In the genomic region with DNA sequence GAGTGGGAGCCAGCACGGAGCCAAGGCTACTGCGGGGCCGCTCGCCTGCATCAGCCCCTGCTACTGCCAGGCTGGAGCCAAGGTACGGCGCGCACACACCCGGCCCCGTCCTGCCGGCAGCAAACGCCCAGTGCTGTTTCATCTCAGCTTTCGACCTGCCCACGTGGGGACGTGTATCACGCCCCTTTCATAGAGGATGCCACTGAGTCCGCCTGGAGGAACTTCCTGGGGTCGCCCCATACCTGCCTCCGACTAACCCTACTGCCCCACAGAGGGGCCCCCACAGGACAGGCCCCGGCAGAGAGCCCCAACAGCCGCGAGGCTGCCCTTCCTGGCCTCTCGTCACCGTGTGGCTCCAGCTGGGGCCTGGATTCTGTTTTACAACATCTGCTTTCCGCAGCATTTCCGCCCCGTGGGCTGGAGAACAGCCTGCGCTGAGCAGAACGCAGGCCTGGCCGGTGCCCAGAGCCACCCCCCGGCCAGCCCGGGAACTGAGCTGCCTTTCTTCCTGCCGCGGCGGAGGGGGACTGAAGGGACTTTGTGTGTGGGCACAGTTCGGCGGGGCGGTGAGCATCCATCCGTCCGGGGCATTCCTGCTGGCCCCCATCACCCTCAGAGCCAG, we compare ENCODE assay signal across 9 cellular contexts. TPM values are rescaled to one million over a fixed set of nuclear protein-coding genes. Genes with fewer than 3 reads are reported as not detected.
DNase-seq lines count a peak whose midpoint lies in the region; ATAC-seq and TF ChIP-seq lines count a peak whose summit lies in the region.
"Had no signal": no experiment of that assay in that cellular context is flagged by ENCODE, and none has a peak within 500 bp of the region (broad histone marks: within the 10 kb centered on the region; RNA-seq: fewer than 3 reads in every experiment).

No MANE protein-coding gene starts in this region.

- no peak overlapping the region for H3K4me3 Mint-ChIP-seq in activated CD8-positive, alpha-beta T cell treated with anti-CD3 and anti-CD28 coated beads, Interleukin-2, amount 10 ng/mL, durations not matched to agents 7 days and 5 days
- no peak overlapping the region for H3K4me3 Mint-ChIP-seq in activated T-helper 1 cell treated with anti-CD3 and anti-CD28 coated beads, Interleukin-12 subunit alpha, Interleukin-12 subunit beta, Interleukin-2, Interleukin-4 antibody, amounts not matched to agents 30 ng/mL and 10 ng/mL and 1 ng/mL, durations not matched to agents 14 hours and 24 hours and 36 hours

- peak overlapping the region; percentile 45 to 77 (median 60); a peak in 21 of 22 replicates for H3K9ac ChIP-seq in BLaER1 treated with 17β-estradiol and CSF1 and Interleukin-3, amounts not matched to agents 10 nM and 100 nM

- H3K4me2 ChIP-seq in BLaER1 treated with 17β-estradiol and CSF1 and Interleukin-3, amounts not matched to agents 10 nM and 100 nM: peak overlapping the region; percentile 82 to 97 (median 92)

- no peaks in the 10 kb centered on the region for H3K27me3 ChIP-seq in BLaER1 treated with 17β-estradiol and CSF1 and Interleukin-3, amounts not matched to agents 10 nM and 100 nM
- H3K27me3 ChIP-seq in cardiac muscle cell (no peaks in the 10 kb centered on the region), SJCRH30 (no peaks in the 10 kb centered on the region)

- peaks cover 19 to 89% (median 41%) of the 10 kb centered on the region in 11 experiments; a peak in 21 of 22 replicates for H3K36me3 ChIP-seq in BLaER1 treated with 17β-estradiol and CSF1 and Interleukin-3, amounts not matched to agents 10 nM and 100 nM
- H3K36me3 ChIP-seq in cardiac muscle cell (no peaks in the 10 kb centered on the region), SJCRH30 (peaks cover 18% of the 10 kb centered on the region)

- intact Hi-C loops in posterior cingulate gyrus (cut with DNase I): no loop called here
- intact Hi-C loops in activated T-helper 1 cell treated with anti-CD3 and anti-CD28 coated beads, Interleukin-12 subunit alpha, Interleukin-12 subunit beta, Interleukin-2, Interleukin-4 antibody, amounts not matched to agents 30 ng/mL and 10 ng/mL and 1 ng/mL, durations not matched to agents 14 hours and 24 hours and 36 hours (cut with micrococcal nuclease): no loop called here

- H3K4me1 Mint-ChIP-seq in activated CD8-positive, alpha-beta T cell treated with anti-CD3 and anti-CD28 coated beads, Interleukin-2, amount 10 ng/mL, durations not matched to agents 7 days and 5 days (ENCODE audit: low read depth): peaks cover 25% of the 10 kb centered on the region
- no peaks in the 10 kb centered on the region for H3K4me1 Mint-ChIP-seq in activated T-helper 1 cell treated with anti-CD3 and anti-CD28 coated beads, Interleukin-12 subunit alpha, Interleukin-12 subunit beta, Interleukin-2, Interleukin-4 antibody, amounts not matched to agents 30 ng/mL and 10 ng/mL and 1 ng/mL, durations not matched to agents 14 hours and 24 hours and 36 hours (ENCODE audit: low read depth)

- peaks cover 37 to 68% (median 50%) of the 10 kb centered on the region in 10 experiments for H3K4me1 ChIP-seq in BLaER1 treated with 17β-estradiol and CSF1 and Interleukin-3, amounts not matched to agents 10 nM and 100 nM
- H3K4me1 ChIP-seq in cardiac muscle cell (ENCODE audit: low read depth) (peaks cover 8% of the 10 kb centered on the region), SJCRH30 (no peaks in the 10 kb centered on the region)

- peak; percentile 45 for DNase-seq in activated CD8-positive, alpha-beta T cell treated with anti-CD3 and anti-CD28 coated beads, Interleukin-2, amount 10 ng/mL, durations not matched to agents 7 days and 5 days
- DNase-seq in cardiac muscle cell (ENCODE audit: low read depth in 1 of 2, low spot score in 1 of 2) (peak in 1 of 2 donors; percentile 86), posterior cingulate gyrus (peak; percentile 50 to 96 (median 71)), SJCRH30 (no peak), NCI-H2227 treated with DMSO at 0.1 percent for 48 hours (lab: John Stamatoyannopoulos, UW) (no peak)
- DNase-seq in activated T-helper 1 cell treated with anti-CD3 and anti-CD28 coated beads, Interleukin-12 subunit alpha, Interleukin-12 subunit beta, Interleukin-2, Interleukin-4 antibody, amounts not matched to agents 30 ng/mL and 10 ng/mL and 1 ng/mL, durations not matched to agents 14 hours and 24 hours and 36 hours (ENCODE audit: low spot score): no peak
- DNase-seq: NCI-H1417 had no signal

- peaks cover 10% of the 10 kb centered on the region for H3K36me3 Mint-ChIP-seq in activated CD8-positive, alpha-beta T cell treated with anti-CD3 and anti-CD28 coated beads, Interleukin-2, amount 10 ng/mL, durations not matched to agents 7 days and 5 days (ENCODE audit: low read depth)
- no peaks in the 10 kb centered on the region for H3K36me3 Mint-ChIP-seq in activated T-helper 1 cell treated with anti-CD3 and anti-CD28 coated beads, Interleukin-12 subunit alpha, Interleukin-12 subunit beta, Interleukin-2, Interleukin-4 antibody, amounts not matched to agents 30 ng/mL and 10 ng/mL and 1 ng/mL, durations not matched to agents 14 hours and 24 hours and 36 hours (ENCODE audit: low read depth)

- peak; percentile 54 for ATAC-seq in activated CD8-positive, alpha-beta T cell treated with anti-CD3 and anti-CD28 coated beads, Interleukin-2, amount 10 ng/mL, durations not matched to agents 7 days and 5 days
- no peak for ATAC-seq in GM18868 (IDR thresholded peaks at IDR 0.05; ENCODE audit: unreplicated experiment)

- H4K20me1 ChIP-seq in BLaER1 treated with 17β-estradiol and CSF1 and Interleukin-3, amounts not matched to agents 10 nM and 100 nM: peaks cover 35 to 100% (median 84%) of the 10 kb centered on the region in 11 experiments

- H3K27ac Mint-ChIP-seq in activated CD8-positive, alpha-beta T cell treated with anti-CD3 and anti-CD28 coated beads, Interleukin-2, amount 10 ng/mL, durations not matched to agents 7 days and 5 days: peak overlapping the region; percentile 49
- no peak overlapping the region for H3K27ac Mint-ChIP-seq in activated T-helper 1 cell treated with anti-CD3 and anti-CD28 coated beads, Interleukin-12 subunit alpha, Interleukin-12 subunit beta, Interleukin-2, Interleukin-4 antibody, amounts not matched to agents 30 ng/mL and 10 ng/mL and 1 ng/mL, durations not matched to agents 14 hours and 24 hours and 36 hours

- TF ChIP-seq CTCF in cardiac muscle cell (IDR thresholded peaks at IDR 0.05; ENCODE audit: low read depth, low read length): peak; percentile 45

- H3K9me3 Mint-ChIP-seq in activated CD8-positive, alpha-beta T cell treated with anti-CD3 and anti-CD28 coated beads, Interleukin-2, amount 10 ng/mL, durations not matched to agents 7 days and 5 days (ENCODE audit: insufficient read depth): no peaks in the 10 kb centered on the region
- no peaks in the 10 kb centered on the region for H3K9me3 Mint-ChIP-seq in activated T-helper 1 cell treated with anti-CD3 and anti-CD28 coated beads, Interleukin-12 subunit alpha, Interleukin-12 subunit beta, Interleukin-2, Interleukin-4 antibody, amounts not matched to agents 30 ng/mL and 10 ng/mL and 1 ng/mL, durations not matched to agents 14 hours and 24 hours and 36 hours

- H3K27ac ChIP-seq in BLaER1 treated with 17β-estradiol and CSF1 and Interleukin-3, amounts not matched to agents 10 nM and 100 nM: peak overlapping the region in 9 of 11 experiments; percentile 61 to 82 (median 75); a peak in 18 of 22 replicates
- no peak overlapping the region for H3K27ac ChIP-seq in cardiac muscle cell
- H3K27ac ChIP-seq in SJCRH30: no peak overlapping the region

- POLR2A ChIA-PET in activated CD8-positive, alpha-beta T cell treated with anti-CD3 and anti-CD28 coated beads, Interleukin-2, amount 10 ng/mL, durations not matched to agents 7 days and 5 days (lab: Charles Lee): interaction anchor here (0.5 kb wide), 1 partner anchor 517 kb away, joined by 3 read pairs; no protein-coding TSS in a partner anchor

- peak overlapping the region in 6 of 10 experiments; percentile 16 to 43 (median 22); a peak in 7 of 20 replicates for H3K4me3 ChIP-seq in BLaER1 treated with 17β-estradiol and CSF1 and Interleukin-3, amounts not matched to agents 10 nM and 100 nM
- H3K4me3 ChIP-seq in cardiac muscle cell: no peak overlapping the region
- H3K4me3 ChIP-seq in SJCRH30: no peak overlapping the region

- H3K9me3 ChIP-seq in BLaER1 treated with 17β-estradiol and CSF1 and Interleukin-3, amounts not matched to agents 10 nM and 100 nM (replicated peaks in 1 of 11): no peaks in the 10 kb centered on the region
- H3K9me3 ChIP-seq in cardiac muscle cell (ENCODE audit: low read depth): no peaks in the 10 kb centered on the region
- no peaks in the 10 kb centered on the region for H3K9me3 ChIP-seq in SJCRH30 (replicated peaks)

- CTCF ChIA-PET in activated CD8-positive, alpha-beta T cell treated with anti-CD3 and anti-CD28 coated beads, Interleukin-2, amount 10 ng/mL, durations not matched to agents 7 days and 5 days (lab: Charles Lee): interaction anchor here (0.8 to 1.4 kb wide), 4 partner anchors 27 to 45 kb away, joined by 3 to 8 read pairs (median 4); no protein-coding TSS in a partner anchor

- no peaks in the 10 kb centered on the region for H3K27me3 Mint-ChIP-seq in activated CD8-positive, alpha-beta T cell treated with anti-CD3 and anti-CD28 coated beads, Interleukin-2, amount 10 ng/mL, durations not matched to agents 7 days and 5 days (ENCODE audit: low read depth)
- no peaks in the 10 kb centered on the region for H3K27me3 Mint-ChIP-seq in activated T-helper 1 cell treated with anti-CD3 and anti-CD28 coated beads, Interleukin-12 subunit alpha, Interleukin-12 subunit beta, Interleukin-2, Interleukin-4 antibody, amounts not matched to agents 30 ng/mL and 10 ng/mL and 1 ng/mL, durations not matched to agents 14 hours and 24 hours and 36 hours (ENCODE audit: insufficient read depth)

RNA-seq across cellular contexts. Expression of a gene that starts 22.9 kb away (rescaled TPM):
- total RNA-seq in activated CD8-positive, alpha-beta T cell treated with anti-CD3 and anti-CD28 coated beads, Interleukin-2, amount 10 ng/mL, durations not matched to agents 7 days and 5 days: 1 to 10 TPM in 1 of 2 experiments, under 1 TPM in 1; 0.39 to 1.2 TPM
- total RNA-seq in cardiac muscle cell: 1.3 and 2.4 TPM in 2 replicates
- polyA plus RNA-seq in cardiac muscle cell: 1.2 and 12.7 TPM in 2 replicates
- 0.61 and 1.4 TPM in 2 replicates for total RNA-seq in activated T-helper 1 cell treated with anti-CD3 and anti-CD28 coated beads, Interleukin-12 subunit alpha, Interleukin-12 subunit beta, Interleukin-2, Interleukin-4 antibody, amounts not matched to agents 30 ng/mL and 10 ng/mL and 1 ng/mL, durations not matched to agents 14 hours and 24 hours and 36 hours
- total RNA-seq in SJCRH30 (2014; rRNA removed; shearing (Covaris generic)): 19.4 and 32.4 TPM in 2 replicates

RNA-seq across cellular contexts. Expression of a gene that starts 27.5 kb away (rescaled TPM):
- 10 to 100 TPM; 29.4 to 31.5 TPM for total RNA-seq in activated CD8-positive, alpha-beta T cell treated with anti-CD3 and anti-CD28 coated beads, Interleukin-2, amount 10 ng/mL, durations not matched to agents 7 days and 5 days
- total RNA-seq in cardiac muscle cell: 32.1 and 41.7 TPM in 2 replicates
- polyA plus RNA-seq in cardiac muscle cell: 36.5 and 44.3 TPM in 2 replicates
- 19.7 and 21.6 TPM in 2 replicates for total RNA-seq in activated T-helper 1 cell treated with anti-CD3 and anti-CD28 coated beads, Interleukin-12 subunit alpha, Interleukin-12 subunit beta, Interleukin-2, Interleukin-4 antibody, amounts not matched to agents 30 ng/mL and 10 ng/mL and 1 ng/mL, durations not matched to agents 14 hours and 24 hours and 36 hours
- total RNA-seq in SJCRH30 (2014; rRNA removed; shearing (Covaris generic)): 41.6 and 43.7 TPM in 2 replicates

Comparison
In these comparisons a context has a peak if more than half of its experiments do, and no peak if none do; other contexts are left out.
1. H3K27ac ChIP-seq: peak in BLaER1 treated with 17β-estradiol and CSF1 and Interleukin-3, amounts not matched to agents 10 nM and 100 nM (9 of 11); none in cardiac muscle cell (single experiment) and SJCRH30 (single experiment).
2. H3K4me3 ChIP-seq: peak in BLaER1 treated with 17β-estradiol and CSF1 and Interleukin-3, amounts not matched to agents 10 nM and 100 nM (6 of 10); none in cardiac muscle cell (single experiment) and SJCRH30 (single experiment).
3. DNase-seq: peak in activated CD8-positive, alpha-beta T cell treated with anti-CD3 and anti-CD28 coated beads, Interleukin-2, amount 10 ng/mL, durations not matched to agents 7 days and 5 days (single experiment) and posterior cingulate gyrus (10 of 10); none in activated T-helper 1 cell treated with anti-CD3 and anti-CD28 coated beads, Interleukin-12 subunit alpha, Interleukin-12 subunit beta, Interleukin-2, Interleukin-4 antibody, amounts not matched to agents 30 ng/mL and 10 ng/mL and 1 ng/mL, durations not matched to agents 14 hours and 24 hours and 36 hours (single experiment), SJCRH30 (0 of 2) and NCI-H2227 treated with DMSO at 0.1 percent for 48 hours (single experiment).